39 cellular contexts compared by ENCODE assay signal in genomic region chr6:141884850-141885249, GRCh38.
"Had no signal": no experiment of that assay in that cellular context is flagged by ENCODE, and none has a peak within 500 bp of the region (broad histone marks: within the 10 kb centered on the region; RNA-seq: fewer than 3 reads in every experiment).

No MANE protein-coding gene starts in this region.

- H3K9me3 Mint-ChIP-seq: activated T-helper 2 cell treated with anti-CD3 and anti-CD28 coated beads, Interferon-gamma antibody, Interleukin-2, Interleukin-4, amounts not matched to agents 10 μg/mL and 5 μg/mL and 100 μg/mL, durations not matched to agents 14 hours and 24 hours and 36 hours had no signal

- H3K4me3 Mint-ChIP-seq: activated naive CD4-positive, alpha-beta T cell treated with anti-CD3 and anti-CD28 coated beads for 36 hours; activated naive CD4-positive, alpha-beta T cell treated with anti-CD3 and anti-CD28 coated beads, Interleukin-2, amount 10 ng/mL, durations not matched to agents 7 days and 5 days; activated naive CD4-positive, alpha-beta T cell treated with anti-CD3 and anti-CD28 coated beads, Interleukin-2, amount 50 U/mL, for 24 hours; activated naive CD8-positive, alpha-beta T cell; activated naive CD8-positive, alpha-beta T cell treated with anti-CD3 and anti-CD28 coated beads for 36 hours; activated naive CD8-positive, alpha-beta T cell treated with anti-CD3 and anti-CD28 coated beads, Interleukin-2, amount 10 ng/mL, durations not matched to agents 7 days and 5 days; activated naive CD8-positive, alpha-beta T cell treated with anti-CD3 and anti-CD28 coated beads, Interleukin-2, amount 50 U/mL, for 24 hours; activated T-cell treated with anti-CD3 and anti-CD28 coated beads, Interleukin-2, amount 50 U/mL, for 24 hours; activated T-cell treated with anti-CD3 and anti-CD28 coated beads, Interleukin-2, amount 50 U/mL, for 4 hours; activated T-cell treated with anti-CD3 and anti-CD28 coated beads, Interleukin-2, amount 50 U/mL, for 72 hours; activated T-helper 1 cell treated with anti-CD3 and anti-CD28 coated beads, Interleukin-12 subunit alpha, Interleukin-12 subunit beta, Interleukin-2, Interleukin-4 antibody, amounts not matched to agents 30 ng/mL and 10 ng/mL and 1 ng/mL, durations not matched to agents 14 hours and 24 hours and 36 hours; activated T-helper 17 cell treated with anti-CD3 and anti-CD28 coated beads, Interleukin-2, amount 50 U/mL, for 72 hours; brain; central memory CD8-positive, alpha-beta T cell had no signal

- H3K4me1 Mint-ChIP-seq: activated naive CD4-positive, alpha-beta T cell treated with anti-CD3 and anti-CD28 coated beads, Interleukin-2, amount 10 ng/mL, durations not matched to agents 7 days and 5 days; activated naive CD4-positive, alpha-beta T cell treated with anti-CD3 and anti-CD28 coated beads, Interleukin-2, amount 50 U/mL, for 24 hours; activated naive CD8-positive, alpha-beta T cell treated with anti-CD3 and anti-CD28 coated beads for 36 hours; activated naive CD8-positive, alpha-beta T cell treated with anti-CD3 and anti-CD28 coated beads, Interleukin-2, amount 10 ng/mL, durations not matched to agents 7 days and 5 days; activated T-helper 17 cell treated with anti-CD3 and anti-CD28 coated beads, Interleukin-2, amount 50 U/mL, for 72 hours; brain; central memory CD8-positive, alpha-beta T cell had no signal

- H3K36me3 ChIP-seq: adrenal gland, ascending aorta, brain microvascular endothelial cell, breast epithelium, cardiac muscle cell had no signal

- H3K4me1 ChIP-seq: adrenal gland, ascending aorta, body of pancreas, breast epithelium had no signal

- FAIRE-seq: astrocyte, bronchial epithelial cell had no signal

- H3K4me3 ChIP-seq: adrenal gland, ascending aorta, body of pancreas, breast epithelium, cardiac muscle cell had no signal

- H3K9me3 ChIP-seq: adrenal gland, body of pancreas had no signal

- H3K27ac Mint-ChIP-seq: activated naive CD4-positive, alpha-beta T cell treated with anti-CD3 and anti-CD28 coated beads for 36 hours; activated naive CD4-positive, alpha-beta T cell treated with anti-CD3 and anti-CD28 coated beads, Interleukin-2, amount 10 ng/mL, durations not matched to agents 7 days and 5 days; activated naive CD4-positive, alpha-beta T cell treated with anti-CD3 and anti-CD28 coated beads, Interleukin-2, amount 50 U/mL, for 24 hours; activated naive CD4-positive, alpha-beta T cell treated with anti-CD3 and anti-CD28 coated beads, Interleukin-2, amount 50 U/mL, for 72 hours; activated naive CD8-positive, alpha-beta T cell; activated naive CD8-positive, alpha-beta T cell treated with anti-CD3 and anti-CD28 coated beads for 36 hours; activated naive CD8-positive, alpha-beta T cell treated with anti-CD3 and anti-CD28 coated beads, Interleukin-2, amount 10 ng/mL, durations not matched to agents 7 days and 5 days; activated naive CD8-positive, alpha-beta T cell treated with anti-CD3 and anti-CD28 coated beads, Interleukin-2, amount 50 U/mL, for 24 hours; activated T-cell treated with anti-CD3 and anti-CD28 coated beads, Interleukin-2, amount 50 U/mL, for 24 hours; activated T-cell treated with anti-CD3 and anti-CD28 coated beads, Interleukin-2, amount 50 U/mL, for 72 hours; activated T-helper 1 cell treated with anti-CD3 and anti-CD28 coated beads, Interleukin-12 subunit alpha, Interleukin-12 subunit beta, Interleukin-2, Interleukin-4 antibody, amounts not matched to agents 30 ng/mL and 10 ng/mL and 1 ng/mL, durations not matched to agents 14 hours and 24 hours and 36 hours; activated T-helper 17 cell treated with anti-CD3 and anti-CD28 coated beads, Interleukin-2, amount 50 U/mL, for 72 hours; activated T-helper 2 cell treated with anti-CD3 and anti-CD28 coated beads, Interferon-gamma antibody, Interleukin-2, Interleukin-4, amounts not matched to agents 10 μg/mL and 5 μg/mL and 100 μg/mL, durations not matched to agents 14 hours and 24 hours and 36 hours; brain had no signal

- H3K27ac ChIP-seq: adrenal gland, ascending aorta, body of pancreas, brain microvascular endothelial cell, breast epithelium, cardiac muscle cell had no signal

- ATAC-seq: activated naive CD4-positive, alpha-beta T cell treated with anti-CD3 and anti-CD28 coated beads, Interleukin-2, amount 50 U/mL, for 72 hours; activated naive CD8-positive, alpha-beta T cell treated with anti-CD3 and anti-CD28 coated beads, Interleukin-2, amount 50 U/mL, for 24 hours; activated T-cell treated with anti-CD3 and anti-CD28 coated beads, Interleukin-2, amount 50 U/mL, for 4 hours; activated T-cell treated with anti-CD3 and anti-CD28 coated beads, Interleukin-2, amount 50 U/mL, for 72 hours; activated T-helper 17 cell treated with anti-CD3 and anti-CD28 coated beads, Interleukin-2, amount 50 U/mL, for 72 hours; body of pancreas had no signal

- H3K27me3 ChIP-seq: adrenal gland, ascending aorta, body of pancreas, brain microvascular endothelial cell, breast epithelium, cardiac muscle cell had no signal

- H3K36me3 Mint-ChIP-seq: activated naive CD4-positive, alpha-beta T cell treated with anti-CD3 and anti-CD28 coated beads, Interleukin-2, amount 10 ng/mL, durations not matched to agents 7 days and 5 days; activated naive CD8-positive, alpha-beta T cell treated with anti-CD3 and anti-CD28 coated beads, Interleukin-2, amount 10 ng/mL, durations not matched to agents 7 days and 5 days; brain had no signal

- DNase-seq: activated effector memory CD4-positive, alpha-beta T cell treated with anti-CD3 and anti-CD28 coated beads, Interleukin-2, amount 50 U/mL, for 16 hours; activated effector memory CD4-positive, alpha-beta T cell treated with Interleukin-2 at 50 U/mL for 16 hours; activated gamma-delta T cell; activated gamma-delta T cell treated with Interleukin-2 at 50 U/mL for 16 hours; activated naive CD4-positive, alpha-beta T cell; activated naive CD4-positive, alpha-beta T cell treated with anti-CD3 and anti-CD28 coated beads for 36 hours; activated naive CD4-positive, alpha-beta T cell treated with anti-CD3 and anti-CD28 coated beads, Interleukin-2, amount 10 ng/mL, durations not matched to agents 7 days and 5 days; activated naive CD4-positive, alpha-beta T cell treated with anti-CD3 and anti-CD28 coated beads, Interleukin-2, amount 50 U/mL, for 16 hours; activated naive CD4-positive, alpha-beta T cell treated with Interleukin-2 at 50 U/mL for 16 hours; activated naive CD8-positive, alpha-beta T cell treated with anti-CD3 and anti-CD28 coated beads for 36 hours; activated naive CD8-positive, alpha-beta T cell treated with anti-CD3 and anti-CD28 coated beads, Interleukin-2, amount 10 ng/mL, durations not matched to agents 7 days and 5 days; activated naive CD8-positive, alpha-beta T cell treated with anti-CD3 and anti-CD28 coated beads, Interleukin-2, amount 50 U/mL, for 24 hours; activated T-cell treated with anti-CD3 and anti-CD28 coated beads, Interleukin-2, amount 50 U/mL, for 24 hours; activated T-cell treated with anti-CD3 and anti-CD28 coated beads, Interleukin-2, amount 50 U/mL, for 4 hours; activated T-cell treated with anti-CD3 and anti-CD28 coated beads, Interleukin-2, amount 50 U/mL, for 48 hours; activated T-cell treated with anti-CD3 and anti-CD28 coated beads, Interleukin-2, amount 50 U/mL, for 72 hours; adrenal gland; amniotic stem cell; amygdala; anterior cingulate cortex; aorta; body of pancreas; brain microvascular endothelial cell; caudate nucleus; central memory CD4-positive, alpha-beta T cell; cerebellar nuclear complex had no signal

- H3K27me3 Mint-ChIP-seq: activated naive CD4-positive, alpha-beta T cell treated with anti-CD3 and anti-CD28 coated beads, Interleukin-2, amount 10 ng/mL, durations not matched to agents 7 days and 5 days; activated naive CD8-positive, alpha-beta T cell treated with anti-CD3 and anti-CD28 coated beads for 36 hours; activated naive CD8-positive, alpha-beta T cell treated with anti-CD3 and anti-CD28 coated beads, Interleukin-2, amount 50 U/mL, for 24 hours; activated T-cell treated with anti-CD3 and anti-CD28 coated beads, Interleukin-2, amount 50 U/mL, for 24 hours; activated T-helper 17 cell treated with anti-CD3 and anti-CD28 coated beads, Interleukin-2, amount 50 U/mL, for 72 hours; central memory CD8-positive, alpha-beta T cell had no signal
